ENCODE assay signal across 8 cellular contexts in genomic region chr18:59899298-59900221, GRCh38. TPM values are rescaled to one million over a fixed set of nuclear protein-coding genes. Genes with fewer than 3 reads are reported as not detected.
DNase-seq lines count a peak whose midpoint lies in the region; ATAC-seq, FAIRE-seq and TF ChIP-seq lines count a peak whose summit lies in the region.

Gene PMAIP1 (plus strand): TSS chr18:59899996. CDS start chr18:59900178, 182 bp downstream.

- no peak within 1 kb of the TSS for H3K14ac ChIP-seq in H1 (ENCODE audit: insufficient read length)

- H3K4me2 ChIP-seq in H1 (ENCODE audit: insufficient read depth in 1 of 2, low read depth in 2 of 2, low read length in 2 of 2) = peak within 1 kb of the TSS; percentile 70 to 99

- H2BK15ac ChIP-seq in H1 (ENCODE audit: low read length) = no peak within 1 kb of the TSS

- H4K8ac ChIP-seq in H1 (ENCODE audit: extremely low read depth, insufficient read depth, low read length) = peak within 1 kb of the TSS; percentile 96; the same call in 1 of the 2 replicates

- FAIRE-seq in HTR-8/SVneo (lab: Jason Lieb, UNC) (peak; percentile 52), H1 (lab: Jason Lieb, UNC) (peak; percentile 77)

- peaks cover 7 to 44% of the 10 kb centered on the region in 2 experiments for H3K79me2 ChIP-seq in H1 (ENCODE audit: control insufficient read depth in 1 of 2, insufficient read depth in 2 of 2, low read length in 2 of 2)

- peak within 1 kb of the TSS; percentile 17 for H3K4ac ChIP-seq in H1 (replicated peaks; ENCODE audit: insufficient read length, low read depth, low read length)

- peak within 1 kb of the TSS; percentile 89 for H3K56ac ChIP-seq in H1 (replicated peaks; ENCODE audit: insufficient read length, low read depth, low read length)

- no peak within 1 kb of the TSS for H3K23ac ChIP-seq in H1 (ENCODE audit: insufficient read length)

- H4K5ac ChIP-seq in H1 (ENCODE audit: insufficient read length, low read depth, low read length) = peak within 1 kb of the TSS; percentile 87

- H2BK5ac ChIP-seq in H1 (ENCODE audit: low read depth, low read length) = peak within 1 kb of the TSS; percentile 96

- peaks cover 4 to 19% (median 8%) of the 10 kb centered on the region in 4 experiments; a peak in 5 of 7 replicates for H3K4me1 ChIP-seq in H1 (replicated peaks in 1 of 4; ENCODE audit: control insufficient read depth in 3 of 4, insufficient read depth in 4 of 4, low read length in 3 of 4)

- H3K79me1 ChIP-seq in H1 (ENCODE audit: low read depth, low read length) = no peaks in the 10 kb centered on the region; the same call in 1 of the 2 replicates

- peaks cover 0 to 25% (median 13%) of the 10 kb centered on the region in 4 experiments; a peak in 5 of 8 replicates for H3K36me3 ChIP-seq in H1 (ENCODE audit: control insufficient read depth in 2 of 4, insufficient read depth in 4 of 4, low read length in 3 of 4)

- 1% methylated on average over 54 of the region's 73 CpGs; no CpG with 5 or more reads in 1 of the 2 experiments for WGBS in H1 (ENCODE audit: extremely low coverage in 1 of 2, insufficient coverage in 1 of 2, insufficient read length in 1 of 2, insufficient replicate concordance in 2 of 2, low coverage in 1 of 2, low lambda C conversion rate in 2 of 2, missing lambda C conversion rate in 1 of 2), 2 experiments

- CTCF ChIA-PET in H1 (lab: Charles Lee; ENCODE audit: partially characterized antibody) = interaction anchor here (0.7 to 2.3 kb wide), 8 partner anchors 26 to 118 kb away, joined by 3 to 11 read pairs (median 3); no protein-coding TSS in a partner anchor

- H4K91ac ChIP-seq in H1 (replicated peaks; ENCODE audit: insufficient read length, low read length) = peak within 1 kb of the TSS; percentile 72

- peak; percentile 99 for TF ChIP-seq POLR2A in H1 (IDR thresholded peaks at IDR 0.05; ENCODE audit: control extremely low read depth in 1 of 2, low read depth in 2 of 2, low read length in 2 of 2)

- H3K27me3 ChIP-seq in H1 (replicated peaks in 1 of 4; ENCODE audit: control insufficient read depth in 3 of 4, extremely low read depth in 1 of 4, insufficient read depth in 3 of 4, low read length in 3 of 4) = peaks cover 0 to 6% (median 0%) of the 10 kb centered on the region in 4 experiments; a peak in 2 of 7 replicates

- ATAC-seq in GM21367 (IDR thresholded peaks at IDR 0.05; ENCODE audit: unreplicated experiment) = peak; percentile 48

- peak within 1 kb of the TSS; percentile 84 to 96 (median 93) for H3K9ac ChIP-seq in H1 (replicated peaks in 1 of 4; ENCODE audit: extremely low read depth in 1 of 4, low read depth in 3 of 4, low read length in 3 of 4)

- no peaks in the 10 kb centered on the region for H3K9me3 ChIP-seq in H1 (ENCODE audit: insufficient read depth in 2 of 2, low read depth in 1 of 2, low read length in 1 of 2)

- DNase-seq in COLO668 (lab: John Stamatoyannopoulos, UW; ENCODE audit: unreplicated experiment) (peak; percentile 96), HTR-8/SVneo (ENCODE audit: insufficient read length, low spot score) (peak; percentile 67), NOMO-1 (lab: John Stamatoyannopoulos, UW; ENCODE audit: unreplicated experiment in 2 of 2) (peak; percentile 69 to 70), H1 (ENCODE audit: low read depth in 1 of 2, low spot score in 2 of 2) (peak; percentile 78 to 93), mesenteric fat pad (ENCODE audit: low spot score) (peak; percentile 92)
- peak; percentile 95 for DNase-seq in activated CD8-positive, alpha-beta memory T cell treated with anti-CD3 and anti-CD28 coated beads for 24 hours
- DNase-seq in stimulated activated CD8-positive, alpha-beta memory T cell treated with anti-CD3 and anti-CD28 coated beads, Interleukin-15, amount 100 ng/mL, for 4 hours (ENCODE audit: low read depth in 2 of 2) = peak; percentile 76 to 78

- H2BK120ac ChIP-seq in H1 (replicated peaks; ENCODE audit: low read depth, low read length) = no peak within 1 kb of the TSS

- no peak for TF ChIP-seq CTCF in H1 (IDR thresholded peaks at IDR 0.05; ENCODE audit: control extremely low read depth in 1 of 3, insufficient read depth in 1 of 3, low read depth in 1 of 3, low read length in 3 of 3)

- peak within 1 kb of the TSS; percentile 67; the same call in 1 of the 2 replicates for H2AK5ac ChIP-seq in H1 (ENCODE audit: low read depth, low read length)

- peak within 1 kb of the TSS; percentile 96 for H2BK12ac ChIP-seq in H1 (ENCODE audit: low read depth, low read length)

- POLR2A ChIA-PET in H1 (lab: Charles Lee; ENCODE audit: partially characterized antibody) = interaction anchor here (0.6 to 5.0 kb wide), 36 partner anchors 10 to 499 kb away, joined by 3 to 116 read pairs (median 6); partner anchors contain the start of gene CCBE1

- H2AFZ ChIP-seq in H1 (ENCODE audit: low read length) = no peak within 1 kb of the TSS

- TF ChIP-seq RAD21 in H1 (IDR thresholded peaks at IDR 0.05 in 1 of 2, conservative IDR thresholded peaks at IDR 0.05 in 1 of 2; ENCODE audit: low read depth in 2 of 2, low read length in 2 of 2) = no peak; a peak in 1 of 4 replicates

- peak within 1 kb of the TSS; percentile 66 to 93 (median 76) for H3K4me3 ChIP-seq in H1 (ENCODE audit: extremely low read depth in 1 of 4, insufficient read depth in 2 of 4, low read depth in 3 of 4, low read length in 4 of 4)

- peak within 1 kb of the TSS; percentile 92 for H3K27ac ChIP-seq in H1 (ENCODE audit: low read depth, low read length)

- TF ChIP-seq EP300 in H1 (IDR thresholded peaks at IDR 0.05; ENCODE audit: borderline replicate concordance in 1 of 2, low read depth in 2 of 2, low read length in 2 of 2) = 0 out of 3 replicates have a peak, but pooled peaks of 1 of the 2 experiments have one; percentile 72

- H3K23me2 ChIP-seq in H1 (ENCODE audit: low read depth, low read length) = peaks cover 11% of the 10 kb centered on the region

- H3K18ac ChIP-seq in H1 (ENCODE audit: extremely low read depth, low read length) = peak within 1 kb of the TSS; percentile 93

- peaks cover 7 to 11% of the 10 kb centered on the region in 2 experiments for H4K20me1 ChIP-seq in H1 (replicated peaks in 1 of 2; ENCODE audit: control insufficient read depth in 1 of 2, insufficient read depth in 2 of 2, low read length in 2 of 2)

- no peak within 1 kb of the TSS for H2BK20ac ChIP-seq in H1 (ENCODE audit: low read length)

TF ChIP-seq in H1, 55 proteins besides CTCF, POLR2A, EP300 and RAD21 (continues in another document):
- TF ChIP-seq RBBP5 (IDR thresholded peaks at IDR 0.05; ENCODE audit: borderline replicate concordance, low read depth, low read length) = no peak
- no peak for TF ChIP-seq SIRT6 (IDR thresholded peaks at IDR 0.05; ENCODE audit: low read length)
- peak; percentile 94 for TF ChIP-seq E2F6 (IDR thresholded peaks at IDR 0.05)
- TF ChIP-seq JUN (IDR thresholded peaks at IDR 0.05; ENCODE audit: low read depth, low read length) = no peak
- no peak for TF ChIP-seq RXRA (IDR thresholded peaks at IDR 0.05; ENCODE audit: insufficient read depth, low read depth, low read length)
- peak; percentile 98 for TF ChIP-seq TBP (IDR thresholded peaks at IDR 0.05; ENCODE audit: low read depth, low read length)
- no peak for TF ChIP-seq NRF1 (IDR thresholded peaks at IDR 0.05; ENCODE audit: low read depth, low read length)
- no peak for TF ChIP-seq CBX8 (IDR thresholded peaks at IDR 0.05; ENCODE audit: borderline replicate concordance, low read depth, low read length)
- no peak; the same call in 1 of the 2 replicates for TF ChIP-seq CHD1 (IDR thresholded peaks at IDR 0.05; ENCODE audit: low read depth, low read length)
- TF ChIP-seq MAX (IDR thresholded peaks at IDR 0.05) = peak; percentile 78
- peak; percentile 99 for TF ChIP-seq TAF7 (optimal IDR thresholded peaks at IDR 0.05; ENCODE audit: borderline replicate concordance, low read depth, low read length)
- TF ChIP-seq ASH2L (IDR thresholded peaks at IDR 0.05; ENCODE audit: low read length) = peak; percentile 85
- TF ChIP-seq CHD2 (IDR thresholded peaks at IDR 0.05; ENCODE audit: low read length) = no peak
- no peak for TF ChIP-seq ZNF274 (IDR thresholded peaks at IDR 0.05; ENCODE audit: borderline replicate concordance, extremely low read depth, low read length)
- TF ChIP-seq RFX5 (IDR thresholded peaks at IDR 0.05; ENCODE audit: borderline replicate concordance, low read depth, low read length) = no peak
- no peak for TF ChIP-seq SAP30 (IDR thresholded peaks at IDR 0.05; ENCODE audit: insufficient read depth, insufficient replicate concordance, low read length)
- no peak for TF ChIP-seq SP2 (IDR thresholded peaks at IDR 0.05; ENCODE audit: low read length)
- TF ChIP-seq JUND (IDR thresholded peaks at IDR 0.05; ENCODE audit: low read length) = no peak
- no peak for TF ChIP-seq CEBPB (IDR thresholded peaks at IDR 0.05; ENCODE audit: low read depth, low read length)
- no peak; the same call in 1 of the 2 replicates for TF ChIP-seq BRCA1 (IDR thresholded peaks at IDR 0.05; ENCODE audit: low read depth, low read length)
- TF ChIP-seq GABPA (IDR thresholded peaks at IDR 0.05; ENCODE audit: borderline replicate concordance, insufficient read depth, low read length) = no peak
- peak; percentile 100 for TF ChIP-seq TAF1 (IDR thresholded peaks at IDR 0.05; ENCODE audit: low read depth, low read length)
- TF ChIP-seq YY1 (IDR thresholded peaks at IDR 0.05; ENCODE audit: low read depth, low read length) = 0 out of 2 replicates have a peak, but pooled peaks have one; percentile 45
- TF ChIP-seq TCF12 (IDR thresholded peaks at IDR 0.05; ENCODE audit: low read depth, low read length) = 0 out of 2 replicates have a peak, but pooled peaks have one; percentile 16

RNA-seq across cellular contexts. Expression of gene PMAIP1, which starts in this region (rescaled TPM):
- 75.1 and 84.1 TPM in 2 replicates for total RNA-seq in H1 (2021; fragmentation: NEBNext Ultra II Directional; extraction: Animal tissue kit (Norgen Biotek cat#: 25700))
- polyA plus RNA-seq in H1 (2011; rRNA removed) = 51.7 and 51.9 TPM in 2 replicates
- 72.2 TPM for polyA plus RNA-seq in H1 (2011; cell fraction: cytosol; rRNA removed)
- 34.9 TPM for polyA plus RNA-seq in H1 (2011; cell fraction: nucleus; rRNA removed)
- 36.3 to 78.2 TPM (median 46.2 TPM) in 4 replicates for polyA plus RNA-seq in H1 (2012, experiment 1 of 2)
- 9.9 TPM for polyA plus RNA-seq in H1 (2012, experiment 2 of 2)
- 67.2 TPM for polyA plus RNA-seq in H1 (2013, experiment 1 of 2)
- polyA plus RNA-seq in H1 (2013, experiment 2 of 2) = 64.9 TPM
- 24.8 TPM in 2 replicates for polyA minus RNA-seq in H1 (2011; rRNA and poly(A)+ RNA removed)
- 61.7 TPM for polyA minus RNA-seq in H1 (2011; cell fraction: cytosol; rRNA and poly(A)+ RNA removed)
- 82.8 TPM for polyA minus RNA-seq in H1 (2011; cell fraction: nucleus; rRNA and poly(A)+ RNA removed)
- total RNA-seq in mesenteric fat pad = 0.87 TPM

Comparison
In these comparisons a context has a peak if more than half of its experiments do, and no peak if none do; other contexts are left out.
1. Peak in every context shown above with its lines: DNase-seq, ATAC-seq, H3K4me3 ChIP-seq and H3K27ac ChIP-seq.
2. RNA of gene PMAIP1 (total RNA-seq): 75.1 to 84.1 TPM in H1; 0.87 TPM in mesenteric fat pad (single experiment); every median in the first group is over 10 times any median in the second.
3. Peak in DNase-seq in mesenteric fat pad; RNA of the gene not detected or under 1 TPM.